Comparison of ENCODE assay signal across 22 cellular contexts in genomic region chr2:122094557-122094956, GRCh38.
A peak's percentile ranks its signal among the peaks of the same experiment; 100 is the strongest.
DNase-seq lines count a peak whose midpoint lies in the region; ATAC-seq, FAIRE-seq and TF ChIP-seq lines count a peak whose summit lies in the region.
"Had no signal": no experiment of that assay in that cellular context is flagged by ENCODE, and none has a peak within 500 bp of the region (broad histone marks: within the 10 kb centered on the region; RNA-seq: fewer than 3 reads in every experiment).

No MANE protein-coding gene starts in this region.

- TF ChIP-seq CTCF in GM12865 (IDR thresholded peaks at IDR 0.05; ENCODE audit: insufficient read depth, low read depth, low read length, missing control alignments) (no peak), GM12878 (IDR thresholded peaks at IDR 0.05 in 2 of 3, conservative IDR thresholded peaks at IDR 0.05 in 1 of 3; ENCODE audit: control insufficient read depth in 2 of 3, extremely low read depth in 1 of 3, insufficient read depth in 1 of 3, low read depth in 3 of 3, low read length in 3 of 3) (no peak)

- H3K4me1 ChIP-seq in GM12878 (ENCODE audit: control insufficient read depth, insufficient read depth, low read length): no peaks in the 10 kb centered on the region
- H3K4me1 ChIP-seq: BE2C, Caco-2 had no signal

- H3K9me3 Mint-ChIP-seq in activated naive CD4-positive, alpha-beta T cell treated with anti-CD3 and anti-CD28 coated beads for 36 hours: no peaks in the 10 kb centered on the region
- H3K9me3 Mint-ChIP-seq: CD4-positive, alpha-beta T cell had no signal

- H3K36me3 Mint-ChIP-seq in activated naive CD4-positive, alpha-beta T cell treated with anti-CD3 and anti-CD28 coated beads for 36 hours (ENCODE audit: low read depth): no peaks in the 10 kb centered on the region
- H3K36me3 Mint-ChIP-seq: CD8-positive, alpha-beta T cell had no signal

- RAD21 ChIA-PET in GM12878 (lab: Charles Lee; ENCODE audit: unreplicated experiment): no interaction called here

- WGBS in GM12878 (ENCODE audit: insufficient coverage, insufficient replicate concordance, low lambda C conversion rate, missing lambda C conversion rate): 44% methylated on average over 1 of the region's 1 CpG

- ATAC-seq in HG02610 (IDR thresholded peaks at IDR 0.05; ENCODE audit: unreplicated experiment) (peak; percentile 70), GM12878 (peak; percentile 44; the same call in 2 of the 3 replicates), HG02852 (IDR thresholded peaks at IDR 0.05; ENCODE audit: unreplicated experiment) (no peak)
- ATAC-seq: CD8-positive, alpha-beta T cell had no signal

- no peaks in the 10 kb centered on the region for H3K79me2 ChIP-seq in GM12878 (ENCODE audit: control insufficient read depth, insufficient read depth, low read length)

- H3K4me3 ChIP-seq in GM12865 (ENCODE audit: low read depth, low read length): no peak overlapping the region
- no peak overlapping the region for H3K4me3 ChIP-seq in GM12878
- H3K4me3 ChIP-seq: BLaER1 treated with 17β-estradiol and CSF1 and Interleukin-3, amounts not matched to agents 10 nM and 100 nM had no signal

- TF ChIP-seq RAD21 in GM12878 (IDR thresholded peaks at IDR 0.05; ENCODE audit: insufficient read depth, low read depth, low read length): no peak

- H2AFZ ChIP-seq in GM12878 (ENCODE audit: control insufficient read depth, low read depth, low read length): no peak overlapping the region

- POLR2A ChIA-PET in GM12878 (lab: Charles Lee): interaction anchor here (0.7 kb wide), 1 partner anchor 85 kb away, joined by 3 read pairs; no protein-coding TSS in a partner anchor

- no peak for TF ChIP-seq EP300 in GM12878 (IDR thresholded peaks at IDR 0.05; ENCODE audit: borderline replicate concordance in 1 of 2, control insufficient read depth in 1 of 2, low read depth in 2 of 2, low read length in 2 of 2)

- no peak overlapping the region for H3K27ac Mint-ChIP-seq in activated naive CD4-positive, alpha-beta T cell treated with anti-CD3 and anti-CD28 coated beads for 36 hours
- H3K27ac Mint-ChIP-seq: CD4-positive, alpha-beta T cell; CD8-positive, alpha-beta T cell had no signal

- CTCF ChIA-PET in GM12878 (lab: Yijun Ruan, JAX): no interaction called here
- CTCF ChIA-PET in activated naive CD4-positive, alpha-beta T cell treated with anti-CD3 and anti-CD28 coated beads for 36 hours (lab: Charles Lee): interaction anchor here (0.7 kb wide), 1 partner anchor 264 kb away, joined by 3 read pairs; no protein-coding TSS in a partner anchor

- H3K4me1 Mint-ChIP-seq in activated naive CD4-positive, alpha-beta T cell treated with anti-CD3 and anti-CD28 coated beads for 36 hours (ENCODE audit: low read depth): no peaks in the 10 kb centered on the region

- DNase-seq in GM12865 (ENCODE audit: low read depth): peak; percentile 4
- peak; percentile 7 for DNase-seq in GM12878 (ENCODE audit: low read depth, low spot score)
- no peak for DNase-seq in activated naive CD4-positive, alpha-beta T cell treated with anti-CD3 and anti-CD28 coated beads for 36 hours
- no peak for DNase-seq in inferior parietal cortex (ENCODE audit: extremely low spot score)
- DNase-seq: 8988T; ACHN; BE2C; Caco-2; Calu3; CD4-positive, alpha-beta T cell; CD8-positive, alpha-beta T cell; DMS79 treated with DMSO at 0.1 percent for 48 hours; GF-D8 had no signal

- no peak overlapping the region for H3K4me2 ChIP-seq in GM12878 (ENCODE audit: control insufficient read depth, insufficient read depth)

- SMC1A ChIA-PET in GM12878 (lab: Charles Lee; ENCODE audit: uncharacterized antibody, unreplicated experiment): interaction anchor here (1.3 kb wide), 1 partner anchor 100 kb away, joined by 3 read pairs; no protein-coding TSS in a partner anchor

- no peak overlapping the region for H3K27ac ChIP-seq in GM12878 (ENCODE audit: control insufficient read depth, insufficient read depth)
- H3K27ac ChIP-seq: BLaER1 treated with 17β-estradiol and CSF1 and Interleukin-3, amounts not matched to agents 10 nM and 100 nM; C4-2B had no signal

- H3K36me3 ChIP-seq in GM12878 (ENCODE audit: control insufficient read depth in 2 of 2, insufficient read depth in 2 of 2, low read length in 1 of 2): no peaks in the 10 kb centered on the region
- H3K36me3 ChIP-seq: BE2C; BLaER1 treated with 17β-estradiol and CSF1 and Interleukin-3, amounts not matched to agents 10 nM and 100 nM had no signal

- no peak overlapping the region for H3K9ac ChIP-seq in GM12878 (ENCODE audit: control insufficient read depth, insufficient read depth, low read length)
- H3K9ac ChIP-seq: BLaER1 treated with 17β-estradiol and CSF1 and Interleukin-3, amounts not matched to agents 10 nM and 100 nM had no signal

- peaks cover 3% of the 10 kb centered on the region for H3K27me3 Mint-ChIP-seq in activated naive CD4-positive, alpha-beta T cell treated with anti-CD3 and anti-CD28 coated beads for 36 hours (ENCODE audit: low read depth)

- no peaks in the 10 kb centered on the region for H3K27me3 ChIP-seq in GM12878 (replicated peaks in 1 of 2; ENCODE audit: control insufficient read depth in 2 of 2, insufficient read depth in 2 of 2, low read length in 1 of 2)
- H3K27me3 ChIP-seq: BE2C; BLaER1 treated with 17β-estradiol and CSF1 and Interleukin-3, amounts not matched to agents 10 nM and 100 nM had no signal

- intact Hi-C loops in GM12878 (cut with micrococcal nuclease; ENCODE audit: unreplicated experiment): no loop called here
- intact Hi-C loops in activated naive CD4-positive, alpha-beta T cell treated with anti-CD3 and anti-CD28 coated beads for 36 hours (cut with micrococcal nuclease): no loop called here

- no peaks in the 10 kb centered on the region for H3K9me3 ChIP-seq in GM12878 (replicated peaks; ENCODE audit: control insufficient read depth, insufficient read depth, low read length)
- H3K9me3 ChIP-seq: BE2C, Caco-2 had no signal

- BruUV-seq in GM12878 (replicated peaks; lab: Mats Ljungman, UMichigan): no TSS peak

- no peak for FAIRE-seq in GM12878 (lab: Jason Lieb, UNC)
- FAIRE-seq: A204.1, D721Med, G401.6, GM12891, GM19239 had no signal

- H4K20me1 ChIP-seq in GM12878 (ENCODE audit: control insufficient read depth, insufficient read depth): no peaks in the 10 kb centered on the region
- H4K20me1 ChIP-seq: BLaER1 treated with 17β-estradiol and CSF1 and Interleukin-3, amounts not matched to agents 10 nM and 100 nM had no signal

- in situ Hi-C loops in GM12878 (cut with MboI): no loop called here

- TF ChIP-seq POLR2A in GM12878 (IDR thresholded peaks at IDR 0.05; ENCODE audit: low read depth, low read length): no peak

- H3K4me3 Mint-ChIP-seq in activated naive CD4-positive, alpha-beta T cell treated with anti-CD3 and anti-CD28 coated beads for 36 hours: no peak overlapping the region
- H3K4me3 Mint-ChIP-seq: CD4-positive, alpha-beta T cell; CD8-positive, alpha-beta T cell had no signal

TF ChIP-seq in GM12878, 131 proteins besides CTCF, POLR2A, EP300 and RAD21 (continues in another document):
- TF ChIP-seq MXI1 (IDR thresholded peaks at IDR 0.05; ENCODE audit: low read depth, low read length) (no peak), MAX (IDR thresholded peaks at IDR 0.05; ENCODE audit: low read depth, low read length) (no peak), STAT1 (conservative IDR thresholded peaks at IDR 0.05) (no peak), ZNF384 (IDR thresholded peaks at IDR 0.05; ENCODE audit: borderline replicate concordance, low read depth, low read length) (0 out of 2 replicates have a peak, but pooled peaks have one; percentile 32), BACH1 (IDR thresholded peaks at IDR 0.05; ENCODE audit: borderline replicate concordance) (no peak), SP1 (IDR thresholded peaks at IDR 0.05; ENCODE audit: low read depth, low read length) (no peak), IRF5 (IDR thresholded peaks at IDR 0.05; ENCODE audit: borderline replicate concordance) (no peak), SKIL (IDR thresholded peaks at IDR 0.05; ENCODE audit: low read depth, poor library complexity, severe bottlenecking) (peak; percentile 66), SRF (IDR thresholded peaks at IDR 0.05; ENCODE audit: low read depth in 2 of 2, low read length in 2 of 2) (no peak), MTA2 (IDR thresholded peaks at IDR 0.05; ENCODE audit: low read depth) (peak; percentile 75), TCF7 (IDR thresholded peaks at IDR 0.05; ENCODE audit: borderline replicate concordance) (no peak), ZNF207 (IDR thresholded peaks at IDR 0.05; ENCODE audit: borderline replicate concordance) (no peak), SUZ12 (IDR thresholded peaks at IDR 0.05; ENCODE audit: unreplicated experiment) (no peak), SIN3A (IDR thresholded peaks at IDR 0.05; ENCODE audit: low read depth, low read length) (no peak), ZNF217 (IDR thresholded peaks at IDR 0.05) (no peak), CREB1 (IDR thresholded peaks at IDR 0.05; ENCODE audit: low read depth) (no peak)

Comparison
In these comparisons a context has a peak if more than half of its experiments do, and no peak if none do; other contexts are left out.
1. DNase-seq: peak in GM12865 (single experiment) and GM12878 (single experiment); none in activated naive CD4-positive, alpha-beta T cell treated with anti-CD3 and anti-CD28 coated beads for 36 hours (single experiment) and inferior parietal cortex (single experiment).